Comparison of ENCODE assay signal across 8 cellular contexts in genomic region chr3:45841380-45841700, GRCh38. TPM values are rescaled to one million over a fixed set of nuclear protein-coding genes. Genes with fewer than 3 reads are reported as not detected.
DNase-seq lines count a peak whose midpoint lies in the region; ATAC-seq and TF ChIP-seq lines count a peak whose summit lies in the region.

No MANE protein-coding gene starts in this region.

- H3K9me3 Mint-ChIP-seq in activated T-helper 17 cell treated with anti-CD3 and anti-CD28 coated beads, Interleukin-2, amount 50 U/mL, for 72 hours: no peaks in the 10 kb centered on the region

- peak; percentile 42 for ATAC-seq in activated T-helper 17 cell treated with anti-CD3 and anti-CD28 coated beads, Interleukin-2, amount 50 U/mL, for 72 hours (replicated peaks)
- ATAC-seq in sciatic nerve: peak; percentile 40
- ATAC-seq in GM21723 (IDR thresholded peaks at IDR 0.05; ENCODE audit: unreplicated experiment): no peak

- H3K27me3 ChIP-seq in left ventricle myocardium inferior (ENCODE audit: low read depth): no peaks in the 10 kb centered on the region

- peak overlapping the region; percentile 90 for H3K4me3 Mint-ChIP-seq in activated T-helper 17 cell treated with anti-CD3 and anti-CD28 coated beads, Interleukin-2, amount 50 U/mL, for 72 hours

- H3K4me3 ChIP-seq in Jurkat, Clone E6-1 (ENCODE audit: low read length): peak overlapping the region; percentile 61
- peak overlapping the region; percentile 91 for H3K4me3 ChIP-seq in left ventricle myocardium inferior

- DNase-seq in SKM-1 (lab: John Stamatoyannopoulos, UW; ENCODE audit: unreplicated experiment) (peak; percentile 13), SKM-1 treated with dmso at 0.1 percent for 144 hours (lab: John Stamatoyannopoulos, UW; ENCODE audit: unreplicated experiment) (no peak), left ventricle myocardium inferior (no peak), sciatic nerve (ENCODE audit: low spot score) (no peak)
- no peak for DNase-seq in Jurkat, Clone E6-1 (ENCODE audit: low read depth, low spot score)
- DNase-seq in activated effector memory CD4-positive, alpha-beta T cell treated with anti-CD3 and anti-CD28 coated beads, Interleukin-2, amount 50 U/mL, for 16 hours: no peak

- TF ChIP-seq CTCF in left ventricle myocardium inferior (IDR thresholded peaks at IDR 0.05; ENCODE audit: borderline replicate concordance): no peak

- H3K4me1 Mint-ChIP-seq in activated T-helper 17 cell treated with anti-CD3 and anti-CD28 coated beads, Interleukin-2, amount 50 U/mL, for 72 hours: no peaks in the 10 kb centered on the region

- peaks cover 11% of the 10 kb centered on the region for H3K36me3 Mint-ChIP-seq in activated T-helper 17 cell treated with anti-CD3 and anti-CD28 coated beads, Interleukin-2, amount 50 U/mL, for 72 hours (ENCODE audit: low read depth)

- peak overlapping the region; percentile 92 for H3K27ac Mint-ChIP-seq in activated T-helper 17 cell treated with anti-CD3 and anti-CD28 coated beads, Interleukin-2, amount 50 U/mL, for 72 hours

- H3K9me3 ChIP-seq in left ventricle myocardium inferior (replicated peaks): no peaks in the 10 kb centered on the region

- intact Hi-C loops in left ventricle myocardium inferior (cut with micrococcal nuclease): loop anchor here (5.0 kb wide), 1 partner anchor 86 kb away; no protein-coding TSS in a partner anchor
- intact Hi-C loops in sciatic nerve (cut with DNase I): loop anchor here (5.0 kb wide), 1 partner anchor 941 kb away; no protein-coding TSS in a partner anchor

- peaks cover 20% of the 10 kb centered on the region for H3K4me1 ChIP-seq in left ventricle myocardium inferior

- no peaks in the 10 kb centered on the region for H3K27me3 Mint-ChIP-seq in activated T-helper 17 cell treated with anti-CD3 and anti-CD28 coated beads, Interleukin-2, amount 50 U/mL, for 72 hours

- peaks cover 6% of the 10 kb centered on the region for H3K36me3 ChIP-seq in left ventricle myocardium inferior

- peak overlapping the region; percentile 54 for H3K27ac ChIP-seq in left ventricle myocardium inferior (replicated peaks)

RNA-seq across cellular contexts. Expression of gene LZTFL1, which starts 0.6 kb away (rescaled TPM):
- 59.6 TPM for polyA plus RNA-seq in Jurkat, Clone E6-1 (2012; ENCODE audit: insufficient read depth, insufficient read length)
- total RNA-seq in activated T-helper 17 cell treated with anti-CD3 and anti-CD28 coated beads, Interleukin-2, amount 50 U/mL, for 72 hours: 1 to 10 TPM; 3.4 to 5.2 TPM
- total RNA-seq in left ventricle myocardium inferior: 7.4 TPM
- 14.0 TPM for total RNA-seq in sciatic nerve

RNA-seq across cellular contexts. Expression of gene CCR9, which starts 45.0 kb away (rescaled TPM):
- polyA plus RNA-seq in Jurkat, Clone E6-1 (2012; ENCODE audit: insufficient read depth, insufficient read length): 1.5 TPM
- total RNA-seq in activated T-helper 17 cell treated with anti-CD3 and anti-CD28 coated beads, Interleukin-2, amount 50 U/mL, for 72 hours: under 1 TPM; 0.15 to 0.19 TPM
- not detected for total RNA-seq in left ventricle myocardium inferior
- total RNA-seq in sciatic nerve: 0.31 TPM

RNA-seq across cellular contexts. Expression of gene SLC6A20, which starts 45.0 kb away (rescaled TPM):
- 4.9 TPM for polyA plus RNA-seq in Jurkat, Clone E6-1 (2012; ENCODE audit: insufficient read depth, insufficient read length)
- total RNA-seq in activated T-helper 17 cell treated with anti-CD3 and anti-CD28 coated beads, Interleukin-2, amount 50 U/mL, for 72 hours: not detected
- total RNA-seq in left ventricle myocardium inferior (not detected), sciatic nerve (8.2 TPM)
